In the genomic region with DNA sequence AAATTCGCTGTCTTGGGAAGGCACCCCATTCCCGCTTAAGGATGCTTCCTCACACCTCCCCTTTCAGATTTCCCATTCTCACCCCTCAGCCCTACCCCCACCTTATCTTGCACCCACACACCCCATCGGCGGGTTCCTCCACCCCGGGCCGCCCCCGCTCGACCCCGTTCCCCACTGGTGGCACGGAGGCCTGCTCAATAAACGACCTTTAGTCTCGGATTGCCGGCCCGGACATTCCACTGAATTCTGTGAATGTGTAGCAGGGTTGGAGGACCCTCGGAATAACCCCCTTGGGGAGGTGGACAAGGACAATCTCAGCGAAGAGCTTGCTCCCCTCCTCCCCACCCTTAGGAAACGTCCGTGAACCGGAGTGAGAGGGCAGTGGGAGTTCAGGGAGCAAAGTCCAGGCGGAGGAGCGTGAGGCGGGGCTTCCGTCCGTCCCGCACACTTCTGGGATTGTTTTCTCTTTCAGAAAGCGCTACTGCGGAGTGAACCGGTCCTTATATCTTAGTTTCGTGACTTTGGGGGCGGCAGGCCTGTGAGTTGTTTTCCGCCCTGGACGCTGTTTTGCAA, we compare ENCODE assay signal across 8 cellular contexts. TPM values are rescaled to one million over a fixed set of nuclear protein-coding genes. Genes with fewer than 3 reads are reported as not detected.
DNase-seq lines count a peak whose midpoint lies in the region; TF ChIP-seq lines count a peak whose summit lies in the region.

No MANE protein-coding gene starts in this region.

- no peak overlapping the region for H2BK12ac ChIP-seq in trophoblast cell (ENCODE audit: low read length)

- peak overlapping the region; percentile 92 for H4K12ac ChIP-seq in trophoblast cell (ENCODE audit: low read depth, low read length)

- no peak overlapping the region for H2BK5ac ChIP-seq in trophoblast cell (ENCODE audit: low read depth, low read length, poor library complexity)

- H3K14ac ChIP-seq in trophoblast cell (ENCODE audit: low read length), result peak overlapping the region; percentile 86

- no peak overlapping the region for H2BK120ac ChIP-seq in trophoblast cell (ENCODE audit: insufficient read depth, low read length, poor library complexity)

- H4K8ac ChIP-seq in trophoblast cell (ENCODE audit: low read depth, low read length), result peak overlapping the region; percentile 94

- H3F3A ChIP-seq in DOHH2 (ENCODE audit: control insufficient read depth, insufficient read depth), result no peaks in the 10 kb centered on the region

- no peaks in the 10 kb centered on the region for H3K9me3 ChIP-seq in DOHH2 (ENCODE audit: control insufficient read depth, insufficient read depth, low read length)
- peaks cover 4% of the 10 kb centered on the region for H3K9me3 ChIP-seq in trophoblast cell (ENCODE audit: insufficient read depth, low read depth, low read length)

- no peak overlapping the region for H2AK5ac ChIP-seq in trophoblast cell (ENCODE audit: low read length)

- H3K4ac ChIP-seq in trophoblast cell (ENCODE audit: low read depth, low read length), result no peak overlapping the region

- H3K4me2 ChIP-seq in DOHH2 (ENCODE audit: low read length) (peak overlapping the region; percentile 82), trophoblast cell (ENCODE audit: low read length) (peak overlapping the region; percentile 87)

- no peak overlapping the region for H3K23ac ChIP-seq in trophoblast cell (ENCODE audit: low read length)

- H4K20me1 ChIP-seq in DOHH2 (ENCODE audit: control insufficient read depth, insufficient read depth, low read depth, low read length), result no peaks in the 10 kb centered on the region

- no peak overlapping the region for H3K9ac ChIP-seq in trophoblast cell (ENCODE audit: low read length)

- TF ChIP-seq CTCF in DOHH2 (IDR thresholded peaks at IDR 0.05; ENCODE audit: low read depth, low read length, poor library complexity, severe bottlenecking), result no peak
- no peak for TF ChIP-seq CTCF in fibroblast of villous mesenchyme (IDR thresholded peaks at IDR 0.05; ENCODE audit: insufficient read depth, low read depth, low read length)

- peak; percentile 64 for DNase-seq in RKO (ENCODE audit: low spot score)
- DNase-seq in fibroblast of villous mesenchyme (ENCODE audit: low read depth), result no peak
- peak in 1 of 2 donors; percentile 50 for DNase-seq in trophoblast cell
- no peak for DNase-seq in NCI-H2107 treated with DMSO at 0.1 percent for 48 hours (lab: John Stamatoyannopoulos, UW; ENCODE audit: unreplicated experiment)
- DNase-seq in GF-D8 (lab: John Stamatoyannopoulos, UW), result no peak
- DNase-seq in stimulated activated CD4-positive, alpha-beta T cell treated with anti-CD3 and anti-CD28 coated beads, Interleukin-4, amount 100 ng/mL, for 24 hours, result no peak
- no peak for DNase-seq in NCI-H345 treated with DMSO at 0.1 percent for 48 hours (lab: John Stamatoyannopoulos, UW; ENCODE audit: unreplicated experiment)

- H4K91ac ChIP-seq in trophoblast cell (ENCODE audit: low read depth, low read length), result peak overlapping the region; percentile 69

- peaks cover 61% of the 10 kb centered on the region for H3K27me3 ChIP-seq in DOHH2 (ENCODE audit: control insufficient read depth, low read length)
- peaks cover 67% of the 10 kb centered on the region for H3K27me3 ChIP-seq in trophoblast cell (ENCODE audit: insufficient read depth, low read length)

- peak overlapping the region; percentile 61 for H2AFZ ChIP-seq in trophoblast cell (ENCODE audit: insufficient read depth, low read length, poor library complexity)

- H3K36me3 ChIP-seq in DOHH2 (ENCODE audit: control insufficient read depth, low read length) (peaks cover 11% of the 10 kb centered on the region), trophoblast cell (ENCODE audit: control insufficient read depth in 1 of 2, insufficient read depth in 2 of 2, low read length in 2 of 2) (peaks cover 8 to 11% of the 10 kb centered on the region in 2 experiments)

- peak overlapping the region; percentile 49 for H3K18ac ChIP-seq in trophoblast cell (ENCODE audit: low read length)

- no peaks in the 10 kb centered on the region for H3K9me2 ChIP-seq in DOHH2 (replicated peaks; ENCODE audit: control insufficient read depth, low read length)

- WGBS in trophoblast cell (ENCODE audit: extremely low coverage, insufficient coverage, insufficient read length), result no CpG with 5 or more reads among the region's 32 CpGs

- H3K4me1 ChIP-seq in DOHH2 (ENCODE audit: control insufficient read depth, low read length) (peaks cover 35% of the 10 kb centered on the region), trophoblast cell (ENCODE audit: control insufficient read depth in 1 of 2, insufficient read depth in 2 of 2, low read length in 2 of 2) (peaks cover 37 to 40% of the 10 kb centered on the region in 2 experiments)

- H3K4me3 ChIP-seq in DOHH2 (ENCODE audit: low read length), result peak overlapping the region; percentile 68
- H3K4me3 ChIP-seq in fibroblast of villous mesenchyme (ENCODE audit: low read depth, low read length), result peak overlapping the region; percentile 71
- peak overlapping the region; percentile 68 for H3K4me3 ChIP-seq in trophoblast cell (ENCODE audit: low read depth, low read length)

- H3K79me2 ChIP-seq in DOHH2 (ENCODE audit: control insufficient read depth, low read length), result peaks cover 13% of the 10 kb centered on the region
- H3K79me2 ChIP-seq in trophoblast cell (ENCODE audit: control insufficient read depth, insufficient read depth, low read length, poor library complexity), result peaks cover 11% of the 10 kb centered on the region

- H3K79me1 ChIP-seq in trophoblast cell (ENCODE audit: low read length), result peaks cover 24% of the 10 kb centered on the region

- no peak overlapping the region for H3K27ac ChIP-seq in DOHH2 (ENCODE audit: low read depth, low read length)
- no peak overlapping the region for H3K27ac ChIP-seq in trophoblast cell (ENCODE audit: low read depth, low read length)

RNA-seq across cellular contexts. Expression of gene LBX2, which starts 2.8 kb away (rescaled TPM):
- total RNA-seq in fibroblast of villous mesenchyme, result 1.3 and 2.9 TPM in 2 replicates
- polyA plus RNA-seq in trophoblast cell (2013), result 0.58 and 0.68 TPM in 2 replicates

RNA-seq across cellular contexts. Expression of gene PCGF1, which starts 5.3 kb away (rescaled TPM):
- 21.6 and 23.7 TPM in 2 replicates for total RNA-seq in fibroblast of villous mesenchyme
- 11.2 and 11.5 TPM in 2 replicates for polyA plus RNA-seq in trophoblast cell (2013)

RNA-seq across cellular contexts. Expression of gene TLX2, which starts 12.0 kb away (rescaled TPM):
- total RNA-seq in fibroblast of villous mesenchyme, result not detected in 2 replicates
- not detected in 2 replicates for polyA plus RNA-seq in trophoblast cell (2013)

RNA-seq across cellular contexts. Expression of gene TTC31, which starts 19.4 kb away (rescaled TPM):
- 8.6 and 14.8 TPM in 2 replicates for total RNA-seq in fibroblast of villous mesenchyme
- polyA plus RNA-seq in trophoblast cell (2013), result 11.1 and 11.2 TPM in 2 replicates

RNA-seq across cellular contexts. Expression of gene CCDC142, which starts 19.4 kb away (rescaled TPM):
- total RNA-seq in fibroblast of villous mesenchyme, result 27.2 and 29.6 TPM in 2 replicates
- 6.1 and 6.2 TPM in 2 replicates for polyA plus RNA-seq in trophoblast cell (2013)
